In the genomic region with DNA sequence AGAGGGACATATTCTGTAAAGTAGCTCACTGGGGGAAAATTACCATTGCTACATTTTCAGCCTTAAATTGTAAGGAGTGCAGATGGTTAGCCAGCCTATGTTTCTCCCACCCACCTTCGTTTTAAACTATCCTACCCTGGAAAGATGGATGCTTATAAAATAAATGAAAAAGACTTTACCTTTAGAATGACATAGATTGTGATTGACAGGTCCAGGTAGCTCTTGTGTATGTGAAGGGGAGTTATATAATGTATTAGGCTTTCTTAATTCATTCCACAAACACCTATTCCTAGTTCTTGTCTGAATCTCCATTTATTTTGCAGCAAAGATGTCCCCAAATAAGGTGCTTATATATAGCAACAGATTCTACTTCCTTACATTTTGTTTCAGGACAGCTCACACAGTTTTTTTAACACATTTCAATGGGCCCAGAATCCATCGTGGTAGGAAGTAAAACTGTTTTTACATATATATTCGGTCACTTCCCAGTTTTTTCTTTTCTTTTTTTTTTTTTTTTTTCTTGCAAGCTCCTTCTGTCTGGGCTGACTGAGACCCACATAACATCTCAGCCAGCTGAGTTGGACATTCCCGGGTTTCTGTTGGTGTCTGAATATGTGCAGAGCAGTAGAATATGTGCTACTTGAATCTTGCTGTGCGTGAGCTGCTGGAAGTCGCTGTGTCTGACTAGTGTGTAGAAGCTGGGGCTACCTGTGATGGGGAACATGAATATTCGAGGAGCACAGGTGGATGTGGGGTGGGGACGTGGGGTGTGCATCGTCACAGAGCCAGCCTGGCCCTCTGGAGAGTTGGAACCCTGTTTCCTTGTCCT, we compare ENCODE assay signal across 1 cellular context.
TF ChIP-seq lines count a peak whose summit lies in the region.

No MANE protein-coding gene starts in this region.

TF ChIP-seq in IMR-90, 13 proteins besides CTCF, POLR2A, EP300 and RAD21:
- TF ChIP-seq, protein P1, sequence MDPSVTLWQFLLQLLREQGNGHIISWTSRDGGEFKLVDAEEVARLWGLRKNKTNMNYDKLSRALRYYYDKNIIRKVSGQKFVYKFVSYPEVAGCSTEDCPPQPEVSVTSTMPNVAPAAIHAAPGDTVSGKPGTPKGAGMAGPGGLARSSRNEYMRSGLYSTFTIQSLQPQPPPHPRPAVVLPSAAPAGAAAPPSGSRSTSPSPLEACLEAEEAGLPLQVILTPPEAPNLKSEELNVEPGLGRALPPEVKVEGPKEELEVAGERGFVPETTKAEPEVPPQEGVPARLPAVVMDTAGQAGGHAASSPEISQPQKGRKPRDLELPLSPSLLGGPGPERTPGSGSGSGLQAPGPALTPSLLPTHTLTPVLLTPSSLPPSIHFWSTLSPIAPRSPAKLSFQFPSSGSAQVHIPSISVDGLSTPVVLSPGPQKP (IDR thresholded peaks at IDR 0.05; ENCODE audit: borderline replicate concordance, low read depth, low read length): no peak
- TF ChIP-seq SMC3 (IDR thresholded peaks at IDR 0.05; ENCODE audit: low read depth, low read length): no peak
